Comparison of ENCODE assay signal across 28 cellular contexts in genomic region chr11:115523727-115524399, GRCh38.
"Had no signal": no experiment of that assay in that cellular context is flagged by ENCODE, and none has a peak within 500 bp of the region (broad histone marks: within the 10 kb centered on the region; RNA-seq: fewer than 3 reads in every experiment).

No MANE protein-coding gene starts in this region.

- H3K27me3 Mint-ChIP-seq: progenitor cell of endocrine pancreas had no signal

- H3K9me3 Mint-ChIP-seq: nephron; neural progenitor cell; stimulated activated effector memory CD8-positive, alpha-beta T cell treated with anti-CD3 and anti-CD28 coated beads, Interleukin-12 subunit alpha, Interleukin-12 subunit beta, amount 100 ng/mL, for 72 hours; stimulated activated naive CD8-positive, alpha-beta T cell treated with anti-CD3 and anti-CD28 coated beads, Interleukin-15, Interleukin-2, amounts not matched to agents 100 ng/mL and 50 ng/mL, for 24 hours had no signal

- H3K36me3 ChIP-seq: neural progenitor cell, ovary, stomach, thoracic aorta, thyroid gland, tibial nerve, upper lobe of right lung, uterus had no signal

- DNase-seq: naive thymus-derived CD4-positive, alpha-beta T cell; natural killer cell; occipital lobe; ovary; posterior cingulate gyrus; psoas muscle; right cardiac atrium; stimulated activated CD4-positive, alpha-beta T cell treated with anti-CD3 and anti-CD28 coated beads, Interleukin-15, amount 100 ng/mL, for 24 hours; stimulated activated CD4-positive, alpha-beta T cell treated with anti-CD3 and anti-CD28 coated beads, Interleukin-2, amount 100 ng/mL, for 24 hours; stimulated activated CD4-positive, alpha-beta T cell treated with anti-CD3 and anti-CD28 coated beads, Interleukin-2, amount 100 ng/mL, for 48 hours; stimulated activated CD4-positive, alpha-beta T cell treated with anti-CD3 and anti-CD28 coated beads, Interleukin-4, amount 100 ng/mL, for 24 hours; stimulated activated naive B cell treated with anti-CD40 and anti-IgM and Interleukin-4, amounts not matched to agents 10 μg/mL and 1 μg/mL and 100 μg/mL, for 72 hours; stimulated activated naive CD4-positive, alpha-beta T cell treated with Interleukin-2 at 50 U/mL for 16 hours; stomach; thyroid gland; trophoblast cell; upper lobe of right lung; uterus had no signal

- H3K27ac ChIP-seq: neural progenitor cell, ovary, parathyroid adenoma, psoas muscle, skin epidermis, stomach, thoracic aorta, thyroid gland, tibial nerve, upper lobe of right lung, uterus had no signal

- H2AFZ ChIP-seq: neural progenitor cell, parathyroid adenoma had no signal

- H3K4me1 ChIP-seq: parathyroid adenoma, psoas muscle, stomach, upper lobe of right lung, uterus had no signal

- H3K4me1 Mint-ChIP-seq: naive thymus-derived CD4-positive, alpha-beta T cell; natural killer cell; stimulated activated effector memory CD8-positive, alpha-beta T cell treated with anti-CD3 and anti-CD28 coated beads, Interleukin-12 subunit alpha, Interleukin-12 subunit beta, amount 100 ng/mL, for 72 hours; stimulated activated naive B cell treated with anti-CD40 and anti-IgM and Interleukin-4, amounts not matched to agents 10 μg/mL and 1 μg/mL and 100 μg/mL, for 72 hours had no signal

- H3K4me2 ChIP-seq: neural progenitor cell had no signal

- H3K9ac ChIP-seq: neural progenitor cell, parathyroid adenoma had no signal

- H3K4me3 Mint-ChIP-seq: naive thymus-derived CD4-positive, alpha-beta T cell; natural killer cell; nephron; neural progenitor cell; stimulated activated effector memory CD8-positive, alpha-beta T cell treated with anti-CD3 and anti-CD28 coated beads, Interleukin-12 subunit alpha, Interleukin-12 subunit beta, amount 100 ng/mL, for 72 hours; stimulated activated naive B cell treated with anti-CD40 and anti-IgM and Interleukin-4, amounts not matched to agents 10 μg/mL and 1 μg/mL and 100 μg/mL, for 72 hours; stimulated activated naive CD8-positive, alpha-beta T cell treated with anti-CD3 and anti-CD28 coated beads, Interleukin-15, Interleukin-2, amounts not matched to agents 100 ng/mL and 50 ng/mL, for 24 hours had no signal

- H3K27me3 ChIP-seq: neural progenitor cell, ovary, thyroid gland, upper lobe of right lung, uterus had no signal

- H3K4me3 ChIP-seq: neural progenitor cell, ovary, psoas muscle, skin epidermis, stomach, thoracic aorta, thyroid gland, tibial nerve, upper lobe of right lung, uterus had no signal

- H3K79me2 ChIP-seq: parathyroid adenoma had no signal

- H3K9me3 ChIP-seq: ovary, psoas muscle, stomach, thoracic aorta, thyroid gland, tibial nerve, upper lobe of right lung, uterus had no signal

- H3K27ac Mint-ChIP-seq: naive thymus-derived CD4-positive, alpha-beta T cell; natural killer cell; neural progenitor cell; progenitor cell of endocrine pancreas; stimulated activated effector memory CD8-positive, alpha-beta T cell treated with anti-CD3 and anti-CD28 coated beads, Interleukin-12 subunit alpha, Interleukin-12 subunit beta, amount 100 ng/mL, for 72 hours; stimulated activated naive B cell treated with anti-CD40 and anti-IgM and Interleukin-4, amounts not matched to agents 10 μg/mL and 1 μg/mL and 100 μg/mL, for 72 hours; stimulated activated naive CD8-positive, alpha-beta T cell treated with anti-CD3 and anti-CD28 coated beads, Interleukin-15, Interleukin-2, amounts not matched to agents 100 ng/mL and 50 ng/mL, for 24 hours had no signal

- ATAC-seq: naive thymus-derived CD4-positive, alpha-beta T cell; natural killer cell; psoas muscle; sciatic nerve; stimulated activated effector memory CD8-positive, alpha-beta T cell treated with anti-CD3 and anti-CD28 coated beads, Interleukin-12 subunit alpha, Interleukin-12 subunit beta, amount 100 ng/mL, for 72 hours; stimulated activated naive B cell treated with anti-CD40 and anti-IgM and Interleukin-4, amounts not matched to agents 10 μg/mL and 1 μg/mL and 100 μg/mL, for 72 hours; upper lobe of right lung had no signal

- H3K36me3 Mint-ChIP-seq: naive thymus-derived CD4-positive, alpha-beta T cell; natural killer cell; neural progenitor cell; stimulated activated effector memory CD8-positive, alpha-beta T cell treated with anti-CD3 and anti-CD28 coated beads, Interleukin-12 subunit alpha, Interleukin-12 subunit beta, amount 100 ng/mL, for 72 hours; stimulated activated naive B cell treated with anti-CD40 and anti-IgM and Interleukin-4, amounts not matched to agents 10 μg/mL and 1 μg/mL and 100 μg/mL, for 72 hours had no signal
